In genomic region chr7:144668503-144668902, GRCh38 we compare ENCODE assay signal across 15 cellular contexts.
DNase-seq lines count a peak whose midpoint lies in the region; ATAC-seq, FAIRE-seq and TF ChIP-seq lines count a peak whose summit lies in the region.
"Had no signal": no experiment of that assay in that cellular context is flagged by ENCODE, and none has a peak within 500 bp of the region (broad histone marks: within the 10 kb centered on the region; RNA-seq: fewer than 3 reads in every experiment).

No MANE protein-coding gene starts in this region.

- TF ChIP-seq CTCF in LNCaP clone FGC (IDR thresholded peaks at IDR 0.05; ENCODE audit: control insufficient read depth, extremely low read depth, insufficient read depth), result 0 out of 2 replicates have a peak, but pooled peaks have one; percentile 0
- TF ChIP-seq CTCF in H1 (IDR thresholded peaks at IDR 0.05; ENCODE audit: control extremely low read depth in 1 of 3, insufficient read depth in 1 of 3, low read depth in 1 of 3, low read length in 3 of 3), result no peak

- no peaks in the 10 kb centered on the region for H3K9me3 ChIP-seq in H1 (ENCODE audit: insufficient read depth in 2 of 2, low read depth in 1 of 2, low read length in 1 of 2)
- H3K9me3 ChIP-seq: BLaER1, Caco-2 had no signal

- no peak overlapping the region for H2BK20ac ChIP-seq in H1 (ENCODE audit: low read length)

- no peak overlapping the region for H3K4ac ChIP-seq in H1 (replicated peaks; ENCODE audit: insufficient read length, low read depth, low read length)
- no peak overlapping the region for H3K4ac ChIP-seq in mesendoderm (ENCODE audit: low read depth, low read length)

- H3K79me2 ChIP-seq in H1 (ENCODE audit: control insufficient read depth in 1 of 2, insufficient read depth in 2 of 2, low read length in 2 of 2) (no peaks in the 10 kb centered on the region), mesendoderm (ENCODE audit: control insufficient read depth, insufficient read depth, low read length) (no peaks in the 10 kb centered on the region)

- POLR2A ChIA-PET in H1 (lab: Charles Lee; ENCODE audit: partially characterized antibody), result no interaction called here

- H4K5ac ChIP-seq in H1 (ENCODE audit: insufficient read length, low read depth, low read length) (no peak overlapping the region), mesendoderm (ENCODE audit: low read length) (no peak overlapping the region)

- 0 out of 2 replicates have a peak overlapping the region, but pooled peaks have one; percentile 44 for H2AFZ ChIP-seq in H1 (ENCODE audit: low read length)
- H2AFZ ChIP-seq: GM23248 had no signal

- H3K9ac ChIP-seq in H1 (replicated peaks in 1 of 4; ENCODE audit: extremely low read depth in 1 of 4, low read depth in 3 of 4, low read length in 3 of 4) (no peak overlapping the region), mesendoderm (ENCODE audit: low read length) (no peak overlapping the region)
- H3K9ac ChIP-seq: BLaER1, GM23248 had no signal

- no peaks in the 10 kb centered on the region for H4K20me1 ChIP-seq in H1 (replicated peaks in 1 of 2; ENCODE audit: control insufficient read depth in 1 of 2, insufficient read depth in 2 of 2, low read length in 2 of 2)
- H4K20me1 ChIP-seq: BLaER1 had no signal

- H3K4me3 ChIP-seq in LNCaP clone FGC (ENCODE audit: low read depth, low read length) (no peak overlapping the region), H1 (ENCODE audit: extremely low read depth in 1 of 4, insufficient read depth in 2 of 4, low read depth in 3 of 4, low read length in 4 of 4) (no peak overlapping the region), mesendoderm (ENCODE audit: low read length) (no peak overlapping the region)
- H3K4me3 ChIP-seq: BLaER1, GM23248 had no signal

- DNase-seq in NCI-H82 (lab: John Stamatoyannopoulos, UW) (peak; percentile 12), NCI-H82 treated with DMSO at 0.1 percent for 48 hours (lab: John Stamatoyannopoulos, UW; ENCODE audit: unreplicated experiment) (no peak), LNCaP clone FGC (ENCODE audit: low read depth) (no peak), H1 (ENCODE audit: low read depth in 1 of 2, low spot score in 2 of 2) (no peak), mesendoderm (peak; percentile 37)
- DNase-seq: 8988T; AML-193; Caco-2; CD8-positive, alpha-beta memory T cell; GM23248; HCEC 1CT; HFFc6 had no signal

- H3K18ac ChIP-seq in H1 (ENCODE audit: extremely low read depth, low read length) (no peak overlapping the region), mesendoderm (ENCODE audit: low read length) (no peak overlapping the region)

- H3K79me1 ChIP-seq in H1 (ENCODE audit: low read depth, low read length) (no peaks in the 10 kb centered on the region), mesendoderm (ENCODE audit: low read length) (no peaks in the 10 kb centered on the region)

- H3K4me1 ChIP-seq in H1 (replicated peaks in 1 of 4; ENCODE audit: control insufficient read depth in 3 of 4, insufficient read depth in 4 of 4, low read length in 3 of 4) (peaks cover 0 to 6% (median 4%) of the 10 kb centered on the region in 4 experiments; a peak in 4 of 7 replicates), mesendoderm (ENCODE audit: control insufficient read depth, low read depth, low read length) (no peaks in the 10 kb centered on the region)
- H3K4me1 ChIP-seq: Caco-2 had no signal

- H2AK5ac ChIP-seq in H1 (ENCODE audit: low read depth, low read length) (no peak overlapping the region), mesendoderm (ENCODE audit: low read length) (no peak overlapping the region)

- H2BK5ac ChIP-seq in H1 (ENCODE audit: low read depth, low read length) (no peak overlapping the region), mesendoderm (ENCODE audit: low read length) (no peak overlapping the region)

- TF ChIP-seq EP300 in H1 (IDR thresholded peaks at IDR 0.05; ENCODE audit: borderline replicate concordance in 1 of 2, low read depth in 2 of 2, low read length in 2 of 2), result no peak

- no peak overlapping the region for H2BK12ac ChIP-seq in H1 (ENCODE audit: low read depth, low read length)

- no peak overlapping the region for H3K23ac ChIP-seq in H1 (ENCODE audit: insufficient read length)
- no peak overlapping the region for H3K23ac ChIP-seq in mesendoderm (ENCODE audit: low read length)

- peaks cover 2% of the 10 kb centered on the region; the same call in 1 of the 2 replicates for H3K23me2 ChIP-seq in H1 (ENCODE audit: low read depth, low read length)

- H3K36me3 ChIP-seq in H1 (ENCODE audit: control insufficient read depth in 2 of 4, insufficient read depth in 4 of 4, low read length in 3 of 4) (no peaks in the 10 kb centered on the region), mesendoderm (ENCODE audit: control insufficient read depth, insufficient read depth, low read length) (no peaks in the 10 kb centered on the region)
- H3K36me3 ChIP-seq: BLaER1 had no signal

- H3K27me3 ChIP-seq in H1 (replicated peaks in 1 of 4; ENCODE audit: control insufficient read depth in 3 of 4, extremely low read depth in 1 of 4, insufficient read depth in 3 of 4, low read length in 3 of 4) (no peaks in the 10 kb centered on the region), mesendoderm (ENCODE audit: insufficient read depth, low read length, poor library complexity) (no peaks in the 10 kb centered on the region)
- H3K27me3 ChIP-seq: BLaER1 had no signal

- no peak for FAIRE-seq in H1 (lab: Jason Lieb, UNC)

- H3K56ac ChIP-seq in H1 (replicated peaks; ENCODE audit: insufficient read length, low read depth, low read length) (no peak overlapping the region), mesendoderm (ENCODE audit: low read length) (no peak overlapping the region)

- CTCF ChIA-PET in H1 (lab: Charles Lee; ENCODE audit: partially characterized antibody), result interaction anchor here (1.1 to 1.2 kb wide), 3 partner anchors 12 to 198 kb away, joined by 3 to 4 read pairs (median 3); no protein-coding TSS in a partner anchor

- H2BK120ac ChIP-seq in H1 (replicated peaks; ENCODE audit: low read depth, low read length) (no peak overlapping the region), mesendoderm (ENCODE audit: low read depth, low read length) (no peak overlapping the region)

- no peak overlapping the region for H4K8ac ChIP-seq in H1 (ENCODE audit: extremely low read depth, insufficient read depth, low read length)
- no peak overlapping the region for H4K8ac ChIP-seq in mesendoderm (ENCODE audit: low read depth, low read length)

- ATAC-seq in GM18873 (IDR thresholded peaks at IDR 0.05; ENCODE audit: low FRiP score, unreplicated experiment) (no peak), HG03460 (IDR thresholded peaks at IDR 0.05; ENCODE audit: unreplicated experiment) (no peak)

- 82% methylated on average over 1 of the region's 1 CpG; no CpG with 5 or more reads in 1 of the 2 experiments for WGBS in H1 (ENCODE audit: extremely low coverage in 1 of 2, insufficient coverage in 1 of 2, insufficient read length in 1 of 2, insufficient replicate concordance in 2 of 2, low coverage in 1 of 2, low lambda C conversion rate in 2 of 2, missing lambda C conversion rate in 1 of 2), 2 experiments
- WGBS in mesendoderm (ENCODE audit: extremely low coverage, insufficient coverage, low lambda C conversion rate), result no CpG with 5 or more reads among the region's 1 CpG

- H3K27ac ChIP-seq in H1 (ENCODE audit: low read depth, low read length), result no peak overlapping the region
- H3K27ac ChIP-seq in mesendoderm (ENCODE audit: low read depth, low read length), result no peak overlapping the region
- H3K27ac ChIP-seq: BLaER1, GM23248 had no signal

- no peak for TF ChIP-seq POLR2A in H1 (IDR thresholded peaks at IDR 0.05; ENCODE audit: control extremely low read depth in 1 of 2, low read depth in 2 of 2, low read length in 2 of 2)

- H3K4me2 ChIP-seq in H1 (ENCODE audit: insufficient read depth in 1 of 2, low read depth in 2 of 2, low read length in 2 of 2) (no peak overlapping the region), mesendoderm (ENCODE audit: low read length) (no peak overlapping the region)
- H3K4me2 ChIP-seq: BLaER1 had no signal

- no peak overlapping the region for H3K14ac ChIP-seq in H1 (ENCODE audit: insufficient read length)

- TF ChIP-seq RAD21 in H1 (IDR thresholded peaks at IDR 0.05 in 1 of 2, conservative IDR thresholded peaks at IDR 0.05 in 1 of 2; ENCODE audit: low read depth in 2 of 2, low read length in 2 of 2), result 0 out of 4 replicates have a peak, but pooled peaks have one; percentile 1 to 6

- no peak overlapping the region for H2BK15ac ChIP-seq in H1 (ENCODE audit: low read length)
- H2BK15ac ChIP-seq in mesendoderm (replicated peaks; ENCODE audit: low read depth), result no peak overlapping the region

- no peak overlapping the region for H4K91ac ChIP-seq in H1 (replicated peaks; ENCODE audit: insufficient read length, low read length)

TF ChIP-seq in H1, 55 proteins besides CTCF, POLR2A, EP300 and RAD21 (continues in another document):
- TF ChIP-seq, protein P1, sequence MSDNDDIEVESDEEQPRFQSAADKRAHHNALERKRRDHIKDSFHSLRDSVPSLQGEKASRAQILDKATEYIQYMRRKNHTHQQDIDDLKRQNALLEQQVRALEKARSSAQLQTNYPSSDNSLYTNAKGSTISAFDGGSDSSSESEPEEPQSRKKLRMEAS (IDR thresholded peaks at IDR 0.05), result no peak
- TF ChIP-seq KDM4A (IDR thresholded peaks at IDR 0.05; ENCODE audit: low read depth, low read length, severe bottlenecking), result no peak
- TF ChIP-seq USF2 (IDR thresholded peaks at IDR 0.05; ENCODE audit: low read length), result no peak
- TF ChIP-seq SAP30 (IDR thresholded peaks at IDR 0.05; ENCODE audit: insufficient read depth, insufficient replicate concordance, low read length), result no peak
- no peak for TF ChIP-seq RNF2 (IDR thresholded peaks at IDR 0.05; ENCODE audit: borderline replicate concordance, low read depth, low read length, missing control alignments, poor library complexity, severe bottlenecking)
- no peak for TF ChIP-seq E2F6 (IDR thresholded peaks at IDR 0.05)
- no peak for TF ChIP-seq ATF3 (IDR thresholded peaks at IDR 0.05; ENCODE audit: insufficient read depth, low read depth, low read length)

Comparison
In these comparisons a context has a peak if more than half of its experiments do, and no peak if none do; other contexts are left out.
1. DNase-seq: peak in NCI-H82 (single experiment) and mesendoderm (single experiment); none in NCI-H82 treated with DMSO at 0.1 percent for 48 hours (single experiment), LNCaP clone FGC (single experiment) and H1 (0 of 2).